In the genomic region with DNA sequence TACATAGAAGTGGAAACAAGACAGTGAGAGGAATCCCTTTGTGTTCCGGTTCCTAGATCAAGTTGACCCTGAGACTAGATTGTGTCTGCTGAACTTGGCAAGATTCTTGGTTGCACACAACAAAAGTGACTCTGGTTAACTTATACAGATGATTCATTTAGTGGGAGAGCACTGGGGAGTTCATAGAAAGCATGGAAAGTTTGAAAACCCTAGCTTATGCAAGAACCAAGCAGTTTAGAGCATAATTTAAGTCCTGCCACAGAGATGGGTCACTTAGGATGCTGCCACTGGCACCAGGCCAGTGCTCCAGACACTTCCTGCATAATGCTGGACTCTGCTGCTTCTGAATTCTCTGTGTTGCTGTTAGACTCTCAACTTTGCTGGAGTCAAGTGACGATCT, we compare ENCODE assay signal across 14 cellular contexts. TPM values are rescaled to one million over a fixed set of nuclear protein-coding genes. Genes with fewer than 3 reads are reported as not detected.
DNase-seq lines count a peak whose midpoint lies in the region; ATAC-seq and TF ChIP-seq lines count a peak whose summit lies in the region.
"Had no signal": no experiment of that assay in that cellular context is flagged by ENCODE, and none has a peak within 500 bp of the region (broad histone marks: within the 10 kb centered on the region; RNA-seq: fewer than 3 reads in every experiment).

No MANE protein-coding gene starts in this region.

- peaks cover 0 to 6% of the 10 kb centered on the region in 2 donors for H3K4me1 Mint-ChIP-seq in natural killer cell
- H3K4me1 Mint-ChIP-seq: B cell; CD4-positive, alpha-beta memory T cell; H9 had no signal

- intact Hi-C loops in natural killer cell (cut with micrococcal nuclease), result no loop called here

- no peak overlapping the region for H3K27ac Mint-ChIP-seq in natural killer cell
- H3K27ac Mint-ChIP-seq: B cell; CD4-positive, alpha-beta memory T cell; H9 had no signal

- no peak for TF ChIP-seq CTCF in natural killer cell (IDR thresholded peaks at IDR 0.05)

- H3K36me3 Mint-ChIP-seq in natural killer cell, result no peaks in the 10 kb centered on the region
- H3K36me3 Mint-ChIP-seq: CD4-positive, alpha-beta memory T cell had no signal

- ATAC-seq in natural killer cell, result no peak

- DNase-seq in EH (ENCODE audit: low read depth), result peak; percentile 36
- DNase-seq in amniotic epithelial cell (ENCODE audit: low read depth), result peak; percentile 42
- peak; percentile 12 for DNase-seq in iris pigment epithelial cell (ENCODE audit: low read depth)
- peak; percentile 72 for DNase-seq in renal cortical epithelial cell (ENCODE audit: low read depth)
- DNase-seq in NCI-H2196 treated with DMSO at 0.1 percent for 48 hours (lab: John Stamatoyannopoulos, UW; ENCODE audit: unreplicated experiment), result no peak
- no peak for DNase-seq in natural killer cell
- no peak for DNase-seq in activated CD8-positive, alpha-beta memory T cell treated with anti-CD3 and anti-CD28 coated beads, Interleukin-2, amount 50 U/mL, for 48 hours
- DNase-seq: CD4-positive, alpha-beta memory T cell; DMS79; EL; GDM1; GOT3; H9 had no signal

- no peaks in the 10 kb centered on the region for H3K9me3 Mint-ChIP-seq in natural killer cell
- H3K9me3 Mint-ChIP-seq: CD4-positive, alpha-beta memory T cell had no signal

- H3K27me3 Mint-ChIP-seq in natural killer cell (ENCODE audit: low read depth in 2 of 2), result peaks cover 24 to 27% of the 10 kb centered on the region in 2 donors

- H3K4me3 Mint-ChIP-seq in natural killer cell, result no peak overlapping the region
- H3K4me3 Mint-ChIP-seq: B cell; CD4-positive, alpha-beta memory T cell; H9 had no signal

RNA-seq across cellular contexts. Expression of a gene that starts 12.8 kb away (rescaled TPM):
- total RNA-seq in renal cortical epithelial cell (48.3 and 81.4 TPM in 2 replicates), natural killer cell (10 to 100 TPM; 26.9 to 35.9 (median 35.1) TPM)

Comparison
In these comparisons a context has a peak if more than half of its experiments do, and no peak if none do; other contexts are left out.
1. DNase-seq: peak in EH (single experiment), amniotic epithelial cell (single experiment), iris pigment epithelial cell (single experiment) and renal cortical epithelial cell (single experiment); none in NCI-H2196 treated with DMSO at 0.1 percent for 48 hours (single experiment), natural killer cell (single experiment) and activated CD8-positive, alpha-beta memory T cell treated with anti-CD3 and anti-CD28 coated beads, Interleukin-2, amount 50 U/mL, for 48 hours (single experiment).